Comparison of ENCODE assay signal across 15 cellular contexts in genomic region chr7:3998060-3998459, GRCh38.
"Had no signal": no experiment of that assay in that cellular context is flagged by ENCODE, and none has a peak within 500 bp of the region (broad histone marks: within the 10 kb centered on the region; RNA-seq: fewer than 3 reads in every experiment).

No MANE protein-coding gene starts in this region.

- H3K4me3 ChIP-seq: lung, tibial artery had no signal

- H3K9me3 ChIP-seq: tibial artery had no signal

- H3K27ac ChIP-seq: tibial artery, WERI-Rb-1 had no signal

- DNase-seq: activated CD4-positive, alpha-beta T cell treated with anti-CD3 and anti-CD28 coated beads for 1 hour; activated effector memory CD4-positive, alpha-beta T cell treated with anti-CD3 and anti-CD28 coated beads, Interleukin-2, amount 50 U/mL, for 16 hours; activated naive CD4-positive, alpha-beta T cell treated with anti-CD3 and anti-CD28 coated beads, Interleukin-2, amount 50 U/mL, for 16 hours; activated T-cell treated with anti-CD3 and anti-CD28 coated beads, Interleukin-2, amount 50 U/mL, for 72 hours; aorta; cortex of kidney; left cardiac atrium; nucleus accumbens; retina; stimulated activated naive CD8-positive, alpha-beta T cell treated with anti-CD3 and anti-CD28 coated beads, Interleukin-15, Interleukin-2, amounts not matched to agents 100 U/mL and 50 U/mL, for 24 hours; substantia nigra; T-helper 2 cell; WERI-Rb-1 had no signal

- H3K4me1 ChIP-seq: tibial artery had no signal

- H3K36me3 ChIP-seq: WERI-Rb-1 had no signal

- H3K27me3 ChIP-seq: tibial artery had no signal
